21 cellular contexts compared by ENCODE assay signal in the genomic region with DNA sequence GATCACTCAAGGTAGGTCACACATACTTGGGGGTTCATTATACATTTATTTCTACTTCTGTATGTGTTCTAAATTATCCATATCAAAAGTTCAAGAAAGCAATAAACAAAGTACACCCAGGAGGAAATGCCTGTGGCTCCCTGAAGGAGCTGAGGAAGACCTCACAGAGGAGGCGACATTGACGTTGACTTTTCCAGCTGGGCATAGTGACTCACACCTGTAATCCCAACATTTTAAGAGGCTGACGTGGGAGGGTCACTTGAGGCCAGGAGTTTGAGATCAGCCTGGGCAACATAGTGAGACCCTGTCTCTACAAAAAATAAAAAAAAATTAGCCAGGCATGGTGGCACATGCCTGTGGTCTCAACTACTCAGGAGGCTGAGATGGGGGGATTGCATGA. TPM values are rescaled to one million over a fixed set of nuclear protein-coding genes. Genes with fewer than 3 reads are reported as not detected.
DNase-seq lines count a peak whose midpoint lies in the region; ATAC-seq and TF ChIP-seq lines count a peak whose summit lies in the region.
"Had no signal": no experiment of that assay in that cellular context is flagged by ENCODE, and none has a peak within 500 bp of the region (broad histone marks: within the 10 kb centered on the region; RNA-seq: fewer than 3 reads in every experiment).

No MANE protein-coding gene starts in this region.

- no peaks in the 10 kb centered on the region for H3K9me3 Mint-ChIP-seq in HFFc6
- H3K9me3 Mint-ChIP-seq: stimulated activated memory B cell treated with anti-CD40 and anti-IgM and Interleukin-4, amounts not matched to agents 10 μg/mL and 1 μg/mL and 100 μg/mL, for 72 hours had no signal

- intact Hi-C loops in left ventricle myocardium superior (cut with micrococcal nuclease) = no loop called here

- H3K27me3 Mint-ChIP-seq in HFFc6 (ENCODE audit: insufficient read depth) = peaks cover 32% of the 10 kb centered on the region

- ATAC-seq in GM19035 (IDR thresholded peaks at IDR 0.05; ENCODE audit: unreplicated experiment) (no peak), left ventricle myocardium superior (no peak)
- ATAC-seq: left lung; right cardiac atrium; stimulated activated memory B cell treated with anti-CD40 and anti-IgM and Interleukin-4, amounts not matched to agents 10 μg/mL and 1 μg/mL and 100 μg/mL, for 72 hours had no signal

- no peak overlapping the region for H3K27ac Mint-ChIP-seq in HFFc6
- H3K27ac Mint-ChIP-seq: stimulated activated memory B cell treated with anti-CD40 and anti-IgM and Interleukin-4, amounts not matched to agents 10 μg/mL and 1 μg/mL and 100 μg/mL, for 72 hours had no signal

- no peak for TF ChIP-seq CTCF in HFFc6 (IDR thresholded peaks at IDR 0.05)

- DNase-seq in AG20443 (ENCODE audit: low spot score) (peak; percentile 37), HFFc6 (peak; percentile 56), RPMI7951 (ENCODE audit: low read depth) (peak; percentile 45), hepatic stellate cell (ENCODE audit: low spot score) (peak; percentile 52), hippocampal formation (lab: John Stamatoyannopoulos, UW) (no peak), NCI-H1417 (lab: John Stamatoyannopoulos, UW) (no peak), left ventricle myocardium superior (no peak)
- DNase-seq: activated CD4-positive, alpha-beta T cell treated with anti-CD3 and anti-CD28 coated beads, Interleukin-2, amount 50 U/mL, for 1 hour; left lung; NCI-H2081; NK-92 treated with Interleukin-12 subunit alpha and Interleukin-12 subunit beta, amount 100 ng/mL, for 24 hours; occipital lobe; right cardiac atrium; stimulated activated CD4-positive, alpha-beta T cell treated with anti-CD3 and anti-CD28 coated beads, Interleukin-15, amount 100 ng/mL, for 24 hours had no signal

- peaks cover 21% of the 10 kb centered on the region for H3K4me1 Mint-ChIP-seq in HFFc6 (ENCODE audit: low read depth)

- H3K36me3 Mint-ChIP-seq in HFFc6 (ENCODE audit: low read depth) = no peaks in the 10 kb centered on the region
- H3K36me3 Mint-ChIP-seq: stimulated activated memory B cell treated with anti-CD40 and anti-IgM and Interleukin-4, amounts not matched to agents 10 μg/mL and 1 μg/mL and 100 μg/mL, for 72 hours had no signal

- no peak overlapping the region for H3K4me3 Mint-ChIP-seq in HFFc6
- H3K4me3 Mint-ChIP-seq: stimulated activated memory B cell treated with anti-CD40 and anti-IgM and Interleukin-4, amounts not matched to agents 10 μg/mL and 1 μg/mL and 100 μg/mL, for 72 hours had no signal

RNA-seq across cellular contexts. Expression of a gene that starts 16.3 kb away (rescaled TPM):
- not detected for total RNA-seq in HFFc6 (2021; fragmentation: NEBNext Ultra II Directional; extraction: Animal tissue kit (Norgen Biotek cat#: 25700))
- not detected in 2 replicates for total RNA-seq in RPMI7951 (2014; rRNA removed; shearing (Covaris generic))
- total RNA-seq in left ventricle myocardium superior = not detected
- total RNA-seq: ascending aorta, chondrocyte, frontal cortex, NCI-H460, occipital lobe, right cardiac atrium had no signal

RNA-seq across cellular contexts. Expression of a gene that starts 18.7 kb away (rescaled TPM):
- not detected for total RNA-seq in HFFc6 (2021; fragmentation: NEBNext Ultra II Directional; extraction: Animal tissue kit (Norgen Biotek cat#: 25700))
- total RNA-seq in RPMI7951 (2014; rRNA removed; shearing (Covaris generic)) = not detected in 2 replicates
- 1,516 TPM for total RNA-seq in left ventricle myocardium superior
- total RNA-seq: ascending aorta, chondrocyte, frontal cortex, NCI-H460, occipital lobe, tibial nerve had no signal

RNA-seq across cellular contexts. Expression of a gene that starts 33.2 kb away (rescaled TPM):
- total RNA-seq in HFFc6 (2021; fragmentation: NEBNext Ultra II Directional; extraction: Animal tissue kit (Norgen Biotek cat#: 25700)) = under 1 TPM; 0.14 to 0.47 (median 0.23) TPM
- 0.20 TPM in 1 of 2 replicates, not detected in the other for total RNA-seq in RPMI7951 (2014; rRNA removed; shearing (Covaris generic))
- 1.6 TPM for total RNA-seq in left ventricle myocardium superior

RNA-seq across cellular contexts. Expression of a gene that starts 49.9 kb away (rescaled TPM):
- total RNA-seq in HFFc6 (2021; fragmentation: NEBNext Ultra II Directional; extraction: Animal tissue kit (Norgen Biotek cat#: 25700)) = 10 to 100 TPM in 2 of 6 experiments, 1 to 10 TPM in 4; 7.6 to 11.8 (median 9.3) TPM
- 4.6 and 4.9 TPM in 2 replicates for total RNA-seq in RPMI7951 (2014; rRNA removed; shearing (Covaris generic))
- 5.4 TPM for total RNA-seq in left ventricle myocardium superior

RNA-seq across cellular contexts. Expression of a gene that starts 54.5 kb away (rescaled TPM):
- not detected for total RNA-seq in HFFc6 (2021; fragmentation: NEBNext Ultra II Directional; extraction: Animal tissue kit (Norgen Biotek cat#: 25700))
- total RNA-seq in RPMI7951 (2014; rRNA removed; shearing (Covaris generic)) = not detected in 2 replicates
- 3.2 TPM for total RNA-seq in left ventricle myocardium superior
- total RNA-seq: chondrocyte, NCI-H460 had no signal

Comparison
In these comparisons a context has a peak if more than half of its experiments do, and no peak if none do; other contexts are left out.
1. DNase-seq: peak in AG20443 (single experiment), HFFc6 (single experiment), RPMI7951 (single experiment) and hepatic stellate cell (single experiment); none in hippocampal formation (0 of 2), NCI-H1417 (0 of 3) and left ventricle myocardium superior (single experiment).
2. RNA of a gene that starts 18.7 kb away (total RNA-seq): 1,516 TPM in left ventricle myocardium superior (single experiment); not detected in HFFc6 and not detected in RPMI7951; every median in the first group is over 1,000 times any median in the second.